In genomic region chr6:75906871-75907270, GRCh38 we compare ENCODE assay signal across 17 cellular contexts.
A peak's percentile ranks its signal among the peaks of the same experiment; 100 is the strongest.
DNase-seq lines count a peak whose midpoint lies in the region; ATAC-seq, FAIRE-seq and TF ChIP-seq lines count a peak whose summit lies in the region.
"Had no signal": no experiment of that assay in that cellular context is flagged by ENCODE, and none has a peak within 500 bp of the region (broad histone marks: within the 10 kb centered on the region; RNA-seq: fewer than 3 reads in every experiment).

No MANE protein-coding gene starts in this region.

- no peak overlapping the region for H2AK5ac ChIP-seq in trophoblast cell (ENCODE audit: low read length)

- no peak overlapping the region for H2BK120ac ChIP-seq in trophoblast cell (ENCODE audit: insufficient read depth, low read length, poor library complexity)

- no peak overlapping the region for H3K18ac ChIP-seq in trophoblast cell (ENCODE audit: low read length)

- H3K4me2 ChIP-seq in hepatocyte: no peak overlapping the region
- H3K4me2 ChIP-seq in trophoblast cell (ENCODE audit: low read length): no peak overlapping the region
- no peak overlapping the region for H3K4me2 ChIP-seq in smooth muscle cell
- H3K4me2 ChIP-seq: BLaER1 treated with 17β-estradiol and CSF1 and Interleukin-3, amounts not matched to agents 10 nM and 100 nM had no signal

- intact Hi-C loops in breast epithelium (cut with DNase I; ENCODE audit: low total_unique reads): no loop called here

- no peak overlapping the region for H4K8ac ChIP-seq in trophoblast cell (ENCODE audit: low read depth, low read length)

- FAIRE-seq in GM12891 (lab: Jason Lieb, UNC): no peak
- FAIRE-seq: GM12878, HTR-8/SVneo had no signal

- H2AFZ ChIP-seq in hepatocyte (no peak overlapping the region), trophoblast cell (ENCODE audit: insufficient read depth, low read length, poor library complexity) (no peak overlapping the region), smooth muscle cell (ENCODE audit: low read depth) (no peak overlapping the region)

- H3K27ac ChIP-seq in breast epithelium: no peak overlapping the region
- H3K27ac ChIP-seq in hepatocyte: no peak overlapping the region
- no peak overlapping the region for H3K27ac ChIP-seq in trophoblast cell (ENCODE audit: low read depth, low read length)
- H3K27ac ChIP-seq in smooth muscle cell (ENCODE audit: low read depth): no peak overlapping the region
- H3K27ac ChIP-seq: BLaER1 treated with 17β-estradiol and CSF1 and Interleukin-3, amounts not matched to agents 10 nM and 100 nM had no signal

- H3K14ac ChIP-seq in trophoblast cell (ENCODE audit: low read length): no peak overlapping the region

- in situ Hi-C loops in T47D (cut with HindIII; ENCODE audit: low pct_unique_long_range_greater_than_20kb, low sequenced_read_pairs): no loop called here

- H3K23ac ChIP-seq in trophoblast cell (ENCODE audit: low read length): no peak overlapping the region

- no peaks in the 10 kb centered on the region for H3K9me2 ChIP-seq in hepatocyte (replicated peaks; ENCODE audit: insufficient read depth)

- H4K20me1 ChIP-seq in hepatocyte (ENCODE audit: insufficient read depth, poor library complexity, severe bottlenecking) (no peaks in the 10 kb centered on the region), smooth muscle cell (ENCODE audit: low read depth) (no peaks in the 10 kb centered on the region)
- H4K20me1 ChIP-seq: BLaER1 treated with 17β-estradiol and CSF1 and Interleukin-3, amounts not matched to agents 10 nM and 100 nM had no signal

- no peak overlapping the region for H4K12ac ChIP-seq in trophoblast cell (ENCODE audit: low read depth, low read length)

- H3K79me2 ChIP-seq in hepatocyte (no peaks in the 10 kb centered on the region), trophoblast cell (ENCODE audit: control insufficient read depth, insufficient read depth, low read length, poor library complexity) (no peaks in the 10 kb centered on the region), smooth muscle cell (ENCODE audit: low read depth) (no peaks in the 10 kb centered on the region)

- WGBS in hepatocyte (ENCODE audit: low lambda C conversion rate, missing lambda C conversion rate): 59% methylated on average over 3 of the region's 3 CpGs
- WGBS in trophoblast cell (ENCODE audit: extremely low coverage, insufficient coverage, insufficient read length): no CpG with 5 or more reads among the region's 3 CpGs
- WGBS in smooth muscle cell (ENCODE audit: low lambda C conversion rate): 73% methylated on average over 3 of the region's 3 CpGs

- no peaks in the 10 kb centered on the region for H3K79me1 ChIP-seq in trophoblast cell (ENCODE audit: low read length)

- TF ChIP-seq POLR2A in breast epithelium (IDR thresholded peaks at IDR 0.05): no peak
- TF ChIP-seq POLR2A in GM12891 (IDR thresholded peaks at IDR 0.05; ENCODE audit: low read depth, low read length): no peak

- H3K4me1 ChIP-seq in breast epithelium (no peaks in the 10 kb centered on the region), hepatocyte (ENCODE audit: insufficient read depth) (peaks cover 2% of the 10 kb centered on the region), trophoblast cell (ENCODE audit: control insufficient read depth in 1 of 2, insufficient read depth in 2 of 2, low read length in 2 of 2) (no peaks in the 10 kb centered on the region), smooth muscle cell (ENCODE audit: low read depth) (no peaks in the 10 kb centered on the region)
- H3K4me1 ChIP-seq: BLaER1 treated with 17β-estradiol and CSF1 and Interleukin-3, amounts not matched to agents 10 nM and 100 nM had no signal

- no peak for ATAC-seq in GM21619 (IDR thresholded peaks at IDR 0.05; ENCODE audit: unreplicated experiment)
- ATAC-seq: GM12878 had no signal

- H4K91ac ChIP-seq in trophoblast cell (ENCODE audit: low read depth, low read length): no peak overlapping the region

- H3K27me3 ChIP-seq in breast epithelium (no peaks in the 10 kb centered on the region), hepatocyte (no peaks in the 10 kb centered on the region), trophoblast cell (ENCODE audit: insufficient read depth, low read length) (no peaks in the 10 kb centered on the region), smooth muscle cell (ENCODE audit: low read depth) (no peaks in the 10 kb centered on the region)
- H3K27me3 ChIP-seq: BLaER1 treated with 17β-estradiol and CSF1 and Interleukin-3, amounts not matched to agents 10 nM and 100 nM had no signal

- H3K36me3 ChIP-seq in breast epithelium (no peaks in the 10 kb centered on the region), hepatocyte (replicated peaks; ENCODE audit: insufficient read depth, low read depth) (no peaks in the 10 kb centered on the region), trophoblast cell (ENCODE audit: control insufficient read depth in 1 of 2, insufficient read depth in 2 of 2, low read length in 2 of 2) (no peaks in the 10 kb centered on the region), smooth muscle cell (ENCODE audit: low read depth) (no peaks in the 10 kb centered on the region)
- H3K36me3 ChIP-seq: BLaER1 treated with 17β-estradiol and CSF1 and Interleukin-3, amounts not matched to agents 10 nM and 100 nM had no signal

- no peak overlapping the region for H3K4ac ChIP-seq in trophoblast cell (ENCODE audit: low read depth, low read length)

- TF ChIP-seq CTCF in breast epithelium (IDR thresholded peaks at IDR 0.05) (no peak), LNCaP clone FGC (IDR thresholded peaks at IDR 0.05; ENCODE audit: control insufficient read depth, extremely low read depth, insufficient read depth) (no peak), hepatocyte (IDR thresholded peaks at IDR 0.05; ENCODE audit: poor library complexity) (no peak), smooth muscle cell (IDR thresholded peaks at IDR 0.05; ENCODE audit: borderline replicate concordance, insufficient read depth, poor library complexity, severe bottlenecking) (no peak)

- H2BK5ac ChIP-seq in trophoblast cell (ENCODE audit: low read depth, low read length, poor library complexity): no peak overlapping the region

- peak; percentile 37 to 60 for DNase-seq in T47D (ENCODE audit: low read depth in 1 of 2, low spot score in 1 of 2)
- no peak for DNase-seq in breast epithelium (ENCODE audit: low spot score in 2 of 2)
- DNase-seq in LNCaP clone FGC (ENCODE audit: low read depth): peak; percentile 70
- DNase-seq in hepatocyte (ENCODE audit: low spot score): peak; percentile 13
- DNase-seq in trophoblast cell: peak; percentile 9 to 60
- DNase-seq in GM12891 (ENCODE audit: insufficient read length, low spot score): no peak
- DNase-seq in smooth muscle cell (lab: John Stamatoyannopoulos, UW; ENCODE audit: unreplicated experiment): no peak
- DNase-seq: ACHN; CD4-positive, CD25-positive, alpha-beta regulatory T cell; DMS79; HCEC 1CT; HFFc6; IMR-90 had no signal

- H3K9me3 ChIP-seq in breast epithelium (no peaks in the 10 kb centered on the region), hepatocyte (ENCODE audit: low read depth) (no peaks in the 10 kb centered on the region), trophoblast cell (ENCODE audit: insufficient read depth, low read depth, low read length) (no peaks in the 10 kb centered on the region), smooth muscle cell (replicated peaks; ENCODE audit: low read depth) (no peaks in the 10 kb centered on the region)
- H3K9me3 ChIP-seq: BLaER1 treated with 17β-estradiol and CSF1 and Interleukin-3, amounts not matched to agents 10 nM and 100 nM had no signal

- H3K9ac ChIP-seq in trophoblast cell (ENCODE audit: low read length) (no peak overlapping the region), smooth muscle cell (ENCODE audit: low read depth) (no peak overlapping the region)
- H3K9ac ChIP-seq: BLaER1 treated with 17β-estradiol and CSF1 and Interleukin-3, amounts not matched to agents 10 nM and 100 nM had no signal

- no peak overlapping the region for H3K4me3 ChIP-seq in breast epithelium
- H3K4me3 ChIP-seq in LNCaP clone FGC (ENCODE audit: low read depth, low read length): no peak overlapping the region
- H3K4me3 ChIP-seq in hepatocyte: no peak overlapping the region
- no peak overlapping the region for H3K4me3 ChIP-seq in trophoblast cell (ENCODE audit: low read depth, low read length)
- no peak overlapping the region for H3K4me3 ChIP-seq in smooth muscle cell
- H3K4me3 ChIP-seq: BLaER1 treated with 17β-estradiol and CSF1 and Interleukin-3, amounts not matched to agents 10 nM and 100 nM; GM12878 had no signal

- H3F3A ChIP-seq in smooth muscle cell (ENCODE audit: low read depth): no peaks in the 10 kb centered on the region

- H2BK12ac ChIP-seq in trophoblast cell (ENCODE audit: low read length): no peak overlapping the region

TF ChIP-seq in GM12891, 5 proteins besides CTCF, POLR2A, EP300 and RAD21:
- no peak for TF ChIP-seq TAF1 (IDR thresholded peaks at IDR 0.05; ENCODE audit: low read depth, low read length)
- no peak for TF ChIP-seq POLR2AphosphoS5 (IDR thresholded peaks at IDR 0.05; ENCODE audit: low read depth, low read length)
- no peak for TF ChIP-seq SPI1 (IDR thresholded peaks at IDR 0.05; ENCODE audit: low read depth, low read length)
- TF ChIP-seq PAX5 (IDR thresholded peaks at IDR 0.05; ENCODE audit: insufficient read depth, low read length, severe bottlenecking): no peak
- no peak for TF ChIP-seq POU2F2 (IDR thresholded peaks at IDR 0.05; ENCODE audit: low read depth, low read length)

Comparison
In these comparisons a context has a peak if more than half of its experiments do, and no peak if none do; other contexts are left out.
1. DNase-seq: peak in T47D (2 of 2), LNCaP clone FGC (single experiment), hepatocyte (single experiment) and trophoblast cell (2 of 2); none in breast epithelium (0 of 2), GM12891 (single experiment) and smooth muscle cell (single experiment).